18 cellular contexts compared by ENCODE assay signal in the genomic region with DNA sequence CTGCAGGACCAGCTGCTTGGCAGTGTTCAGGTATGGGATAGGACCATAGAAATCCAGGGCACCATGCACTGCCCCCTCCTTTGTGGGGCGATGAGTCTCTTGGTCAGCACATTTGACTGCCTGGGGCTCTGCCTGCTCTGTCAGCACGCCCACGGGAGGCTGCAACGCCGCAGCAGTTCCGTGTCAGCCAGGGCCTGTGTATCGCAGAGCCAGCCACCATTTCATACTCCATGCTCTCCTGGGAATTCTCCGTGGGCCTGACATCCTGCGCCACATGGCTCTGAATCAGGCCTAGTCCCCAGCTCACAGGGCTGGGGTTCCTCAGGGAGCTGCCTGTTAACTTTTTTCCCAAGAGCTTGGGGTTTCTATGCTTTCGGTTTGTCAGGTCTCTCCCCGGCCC. TPM values are rescaled to one million over a fixed set of nuclear protein-coding genes. Genes with fewer than 3 reads are reported as not detected.
DNase-seq lines count a peak whose midpoint lies in the region; ATAC-seq and TF ChIP-seq lines count a peak whose summit lies in the region.
"Had no signal": no experiment of that assay in that cellular context is flagged by ENCODE, and none has a peak within 500 bp of the region (broad histone marks: within the 10 kb centered on the region; RNA-seq: fewer than 3 reads in every experiment).

No MANE protein-coding gene starts in this region.

- no peak for TF ChIP-seq CTCF in cardiac fibroblast (IDR thresholded peaks at IDR 0.05; ENCODE audit: low read depth, low read length)

- peaks cover 0 to 18% (median 17%) of the 10 kb centered on the region in 5 donors for H3K4me1 ChIP-seq in subcutaneous abdominal adipose tissue (ENCODE audit: control insufficient read depth in 5 of 5, insufficient read depth in 5 of 5, low read length in 5 of 5)
- H3K4me1 ChIP-seq: HAP-1 had no signal

- peaks cover 0 to 78% (median 64%) of the 10 kb centered on the region in 5 donors for H3K36me3 ChIP-seq in subcutaneous abdominal adipose tissue (ENCODE audit: control insufficient read depth in 5 of 5, insufficient read depth in 5 of 5, low read length in 5 of 5)
- peaks cover 1% of the 10 kb centered on the region for H3K36me3 ChIP-seq in H7 (replicated peaks; ENCODE audit: control insufficient read depth, insufficient read depth, low read length)

- H3K9me3 ChIP-seq in subcutaneous abdominal adipose tissue (ENCODE audit: control insufficient read depth in 5 of 5, low read length in 5 of 5): no peaks in the 10 kb centered on the region
- H3K9me3 ChIP-seq: HAP-1, mucosa of descending colon had no signal

- H3K27ac ChIP-seq in subcutaneous abdominal adipose tissue (ENCODE audit: low read depth, low read length): peak overlapping the region; percentile 65
- H3K27ac ChIP-seq: HL-60, PC-9 had no signal

- ATAC-seq in GM21529 (IDR thresholded peaks at IDR 0.05; ENCODE audit: unreplicated experiment): no peak
- ATAC-seq in GM21619 (IDR thresholded peaks at IDR 0.05; ENCODE audit: unreplicated experiment): no peak
- ATAC-seq: mucosa of descending colon, T-cell had no signal

- no peak overlapping the region for H3K4me3 ChIP-seq in cardiac fibroblast (replicated peaks in 1 of 2; ENCODE audit: low read depth in 2 of 2, low read length in 2 of 2)
- H3K4me3 ChIP-seq in subcutaneous abdominal adipose tissue (ENCODE audit: low read depth in 1 of 5, low read length in 5 of 5): peak overlapping the region in 2 of 5 donors; percentile 13 to 15
- H3K4me3 ChIP-seq in H7 (ENCODE audit: insufficient read depth, low read depth, low read length): no peak overlapping the region
- H3K4me3 ChIP-seq: HAP-1, mucosa of descending colon, PC-9 had no signal

- H3K9ac ChIP-seq in subcutaneous abdominal adipose tissue (ENCODE audit: low read length in 5 of 5): peak overlapping the region in 1 of 5 donors; percentile 57

- peak; percentile 10 for DNase-seq in GOT3 (lab: John Stamatoyannopoulos, UW)
- DNase-seq in cardiac fibroblast (ENCODE audit: low read depth in 2 of 2): peak; percentile 51 to 74
- DNase-seq in hepatic stellate cell (ENCODE audit: low spot score): peak; percentile 97
- no peak for DNase-seq in T-helper 2 cell
- no peak for DNase-seq in H7
- DNase-seq: activated T-cell treated with anti-CD3 and anti-CD28 coated beads for 4 hours, foreskin melanocyte, Kasumi-1, mucosa of descending colon, NCI-H187, NCI-H510A treated with DMSO at 0.1 percent for 48 hours, PC-9, T-cell had no signal

- H3K27me3 ChIP-seq in subcutaneous abdominal adipose tissue (ENCODE audit: control insufficient read depth in 5 of 5, insufficient read depth in 4 of 5, low read length in 5 of 5): no peaks in the 10 kb centered on the region
- peaks cover 1% of the 10 kb centered on the region; the same call in 1 of the 2 replicates for H3K27me3 ChIP-seq in H7 (ENCODE audit: control insufficient read depth, insufficient read depth, low read length)

RNA-seq across cellular contexts. Expression of gene RELT, which starts 16.9 kb away (rescaled TPM):
- 6.4 and 8.3 TPM in 2 replicates for total RNA-seq in H7 (2014; rRNA removed; shearing (Covaris generic))

RNA-seq across cellular contexts. Expression of gene ARHGEF17, which starts 51.3 kb away (rescaled TPM):
- 3.3 and 6.6 TPM in 2 replicates for total RNA-seq in H7 (2014; rRNA removed; shearing (Covaris generic))

Comparison
In these comparisons a context has a peak if more than half of its experiments do, and no peak if none do; other contexts are left out.
1. DNase-seq: peak in GOT3 (single experiment), cardiac fibroblast (2 of 2) and hepatic stellate cell (single experiment); none in T-helper 2 cell (0 of 5) and H7 (single experiment).